Comparison of ENCODE assay signal across 9 cellular contexts in the genomic region with DNA sequence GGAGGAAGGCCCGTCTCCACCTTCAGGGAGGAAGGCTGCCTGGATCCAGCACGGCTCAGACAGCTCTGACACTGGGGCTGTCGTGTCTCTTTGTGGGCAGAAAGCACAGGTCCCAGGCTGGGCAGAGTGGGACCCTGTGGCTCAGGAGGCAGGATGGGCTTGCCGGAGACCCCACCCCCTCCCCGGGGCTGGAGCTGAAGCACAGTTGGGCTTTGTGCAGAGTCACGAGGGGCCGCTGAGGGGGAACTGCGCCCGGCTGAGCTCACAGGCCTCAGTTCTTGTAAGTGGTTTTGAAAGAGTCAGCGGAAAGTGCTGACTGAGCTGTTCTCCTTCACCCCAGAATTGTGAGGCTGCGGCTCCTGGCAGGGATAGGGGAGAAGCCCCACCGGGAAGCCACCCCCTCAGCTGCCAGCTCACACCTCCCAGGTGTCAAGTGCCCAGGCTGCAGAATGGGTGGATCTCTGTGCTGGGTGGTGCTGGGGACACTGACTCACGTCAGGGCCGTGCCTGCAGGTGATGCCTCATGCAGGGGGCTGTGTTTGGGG. TPM values are rescaled to one million over a fixed set of nuclear protein-coding genes. Genes with fewer than 3 reads are reported as not detected.
DNase-seq lines count a peak whose midpoint lies in the region; ATAC-seq and TF ChIP-seq lines count a peak whose summit lies in the region.
"Had no signal": no experiment of that assay in that cellular context is flagged by ENCODE, and none has a peak within 500 bp of the region (broad histone marks: within the 10 kb centered on the region; RNA-seq: fewer than 3 reads in every experiment).

No MANE protein-coding gene starts in this region.

- H3K4me2 ChIP-seq in neural cell (ENCODE audit: low read length): no peak overlapping the region

- H4K20me1 ChIP-seq in neural cell (ENCODE audit: insufficient read depth): no peaks in the 10 kb centered on the region

- H3K9ac ChIP-seq in neural cell (ENCODE audit: low read length): peak overlapping the region; percentile 38

- H3K4me3 Mint-ChIP-seq in T-helper 2 cell treated with Interferon-gamma antibody and Interleukin-4, amounts not matched to agents 5 μg/mL and 100 μg/mL, for 36 hours: peak overlapping the region; percentile 39

- no peaks in the 10 kb centered on the region for H3K9me3 ChIP-seq in neural cell (ENCODE audit: low read length)
- H3K9me3 ChIP-seq: thoracic aorta had no signal

- peak overlapping the region; percentile 85 for H3K27ac Mint-ChIP-seq in T-helper 2 cell treated with Interferon-gamma antibody and Interleukin-4, amounts not matched to agents 5 μg/mL and 100 μg/mL, for 36 hours

- H3K9me2 ChIP-seq in neural cell (ENCODE audit: insufficient read depth, low read length): no peaks in the 10 kb centered on the region

- H3K27me3 Mint-ChIP-seq in T-helper 2 cell treated with Interferon-gamma antibody and Interleukin-4, amounts not matched to agents 5 μg/mL and 100 μg/mL, for 36 hours (ENCODE audit: low read depth): no peaks in the 10 kb centered on the region

- peak; percentile 52 for ATAC-seq in GM19043 (IDR thresholded peaks at IDR 0.05; ENCODE audit: low read depth, unreplicated experiment)
- no peak for ATAC-seq in GM19455 (IDR thresholded peaks at IDR 0.05; ENCODE audit: unreplicated experiment)
- ATAC-seq in HG02588 (IDR thresholded peaks at IDR 0.05; ENCODE audit: unreplicated experiment): no peak

- no peak for TF ChIP-seq RAD21 in neural cell (conservative IDR thresholded peaks at IDR 0.05)

- no peak overlapping the region for H2AFZ ChIP-seq in neural cell (ENCODE audit: low read depth, low read length)

- no peaks in the 10 kb centered on the region for H3K27me3 ChIP-seq in neural cell (ENCODE audit: insufficient read depth, low read depth, low read length)

- H3K9me3 Mint-ChIP-seq in T-helper 2 cell treated with Interferon-gamma antibody and Interleukin-4, amounts not matched to agents 5 μg/mL and 100 μg/mL, for 36 hours: no peaks in the 10 kb centered on the region

- H3F3A ChIP-seq in neural cell (ENCODE audit: insufficient read depth, low read length, poor library complexity, severe bottlenecking): no peaks in the 10 kb centered on the region

- DNase-seq in T-helper 2 cell treated with Interferon-gamma antibody and Interleukin-4, amounts not matched to agents 5 μg/mL and 100 μg/mL, for 36 hours (ENCODE audit: low spot score): peak; percentile 66
- peak; percentile 75 for DNase-seq in epithelial cell of esophagus (ENCODE audit: low read depth)
- DNase-seq in DMS79 (lab: John Stamatoyannopoulos, UW): no peak
- DNase-seq in DMS79 treated with DMSO at 0.1 percent for 48 hours (lab: John Stamatoyannopoulos, UW): no peak

- no peak overlapping the region for H3K4me3 ChIP-seq in epithelial cell of esophagus (ENCODE audit: low read length)
- H3K4me3 ChIP-seq in neural cell (ENCODE audit: low read length): peak overlapping the region; percentile 24
- H3K4me3 ChIP-seq: thoracic aorta had no signal

- TF ChIP-seq EP300 in neural cell (conservative IDR thresholded peaks at IDR 0.05; ENCODE audit: poor library complexity, severe bottlenecking): no peak

- TF ChIP-seq CTCF in epithelial cell of esophagus (IDR thresholded peaks at IDR 0.05; ENCODE audit: insufficient read depth, low read depth, low read length, missing control alignments) (no peak), neural cell (IDR thresholded peaks at IDR 0.05; ENCODE audit: poor library complexity, severe bottlenecking) (no peak)

- H3K4me1 Mint-ChIP-seq in T-helper 2 cell treated with Interferon-gamma antibody and Interleukin-4, amounts not matched to agents 5 μg/mL and 100 μg/mL, for 36 hours (ENCODE audit: low read depth): peaks cover 44% of the 10 kb centered on the region

- H3K36me3 Mint-ChIP-seq in T-helper 2 cell treated with Interferon-gamma antibody and Interleukin-4, amounts not matched to agents 5 μg/mL and 100 μg/mL, for 36 hours (ENCODE audit: low read depth): no peaks in the 10 kb centered on the region

- no peaks in the 10 kb centered on the region for H3K79me2 ChIP-seq in neural cell (replicated peaks; ENCODE audit: insufficient read depth, low read length)

- H3K36me3 ChIP-seq in neural cell (ENCODE audit: insufficient read depth, low read length): no peaks in the 10 kb centered on the region
- H3K36me3 ChIP-seq: thoracic aorta had no signal

- no peak overlapping the region for H3K27ac ChIP-seq in neural cell (ENCODE audit: low read length)
- H3K27ac ChIP-seq: thoracic aorta had no signal

TF ChIP-seq in neural cell, 6 proteins besides CTCF, POLR2A, EP300 and RAD21:
- TF ChIP-seq TAF1 (IDR thresholded peaks at IDR 0.05; ENCODE audit: low read depth): no peak
- TF ChIP-seq POLR2AphosphoS5 (IDR thresholded peaks at IDR 0.05): no peak
- TF ChIP-seq SMC3 (conservative IDR thresholded peaks at IDR 0.05; ENCODE audit: poor library complexity): no peak
- no peak for TF ChIP-seq MXI1 (conservative IDR thresholded peaks at IDR 0.05; ENCODE audit: poor library complexity, severe bottlenecking)
- TF ChIP-seq, protein P1, sequence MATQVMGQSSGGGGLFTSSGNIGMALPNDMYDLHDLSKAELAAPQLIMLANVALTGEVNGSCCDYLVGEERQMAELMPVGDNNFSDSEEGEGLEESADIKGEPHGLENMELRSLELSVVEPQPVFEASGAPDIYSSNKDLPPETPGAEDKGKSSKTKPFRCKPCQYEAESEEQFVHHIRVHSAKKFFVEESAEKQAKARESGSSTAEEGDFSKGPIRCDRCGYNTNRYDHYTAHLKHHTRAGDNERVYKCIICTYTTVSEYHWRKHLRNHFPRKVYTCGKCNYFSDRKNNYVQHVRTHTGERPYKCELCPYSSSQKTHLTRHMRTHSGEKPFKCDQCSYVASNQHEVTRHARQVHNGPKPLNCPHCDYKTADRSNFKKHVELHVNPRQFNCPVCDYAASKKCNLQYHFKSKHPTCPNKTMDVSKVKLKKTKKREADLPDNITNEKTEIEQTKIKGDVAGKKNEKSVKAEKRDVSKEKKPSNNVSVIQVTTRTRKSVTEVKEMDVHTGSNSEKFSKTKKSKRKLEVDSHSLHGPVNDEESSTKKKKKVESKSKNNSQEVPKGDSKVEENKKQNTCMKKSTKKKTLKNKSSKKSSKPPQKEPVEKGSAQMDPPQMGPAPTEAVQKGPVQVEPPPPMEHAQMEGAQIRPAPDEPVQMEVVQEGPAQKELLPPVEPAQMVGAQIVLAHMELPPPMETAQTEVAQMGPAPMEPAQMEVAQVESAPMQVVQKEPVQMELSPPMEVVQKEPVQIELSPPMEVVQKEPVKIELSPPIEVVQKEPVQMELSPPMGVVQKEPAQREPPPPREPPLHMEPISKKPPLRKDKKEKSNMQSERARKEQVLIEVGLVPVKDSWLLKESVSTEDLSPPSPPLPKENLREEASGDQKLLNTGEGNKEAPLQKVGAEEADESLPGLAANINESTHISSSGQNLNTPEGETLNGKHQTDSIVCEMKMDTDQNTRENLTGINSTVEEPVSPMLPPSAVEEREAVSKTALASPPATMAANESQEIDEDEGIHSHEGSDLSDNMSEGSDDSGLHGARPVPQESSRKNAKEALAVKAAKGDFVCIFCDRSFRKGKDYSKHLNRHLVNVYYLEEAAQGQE (IDR thresholded peaks at IDR 0.05; ENCODE audit: borderline replicate concordance): no peak
- TF ChIP-seq EZH2 (IDR thresholded peaks at IDR 0.05; ENCODE audit: borderline replicate concordance, insufficient read depth, low read length, poor library complexity, severe bottlenecking): no peak

RNA-seq across cellular contexts. Expression of a gene that starts 12.2 kb away (rescaled TPM):
- polyA plus RNA-seq in neural cell: 16.3 and 20.0 TPM in 2 replicates
- 14.9 and 15.7 TPM in 2 replicates for polyA minus RNA-seq in neural cell

Comparison
In these comparisons a context has a peak if more than half of its experiments do, and no peak if none do; other contexts are left out.
1. DNase-seq: peak in T-helper 2 cell treated with Interferon-gamma antibody and Interleukin-4, amounts not matched to agents 5 μg/mL and 100 μg/mL, for 36 hours (single experiment) and epithelial cell of esophagus (single experiment); none in DMS79 (single experiment) and DMS79 treated with DMSO at 0.1 percent for 48 hours (single experiment).